1 cellular context compared by ENCODE assay signal in genomic region chr13:113008841-113009240, GRCh38.
TF ChIP-seq lines count a peak whose summit lies in the region.

No MANE protein-coding gene starts in this region.

TF ChIP-seq in H1, 55 proteins besides CTCF, POLR2A, EP300 and RAD21 (continued from another document):
- TF ChIP-seq ATF3 (IDR thresholded peaks at IDR 0.05; ENCODE audit: insufficient read depth, low read depth, low read length) (no peak), TCF12 (IDR thresholded peaks at IDR 0.05; ENCODE audit: low read depth, low read length) (no peak), KDM5A (IDR thresholded peaks at IDR 0.05; ENCODE audit: low read length) (no peak)
